In genomic region chr3:167032267-167032876, GRCh38 we compare ENCODE assay signal across 8 cellular contexts.
DNase-seq lines count a peak whose midpoint lies in the region; ATAC-seq, FAIRE-seq and TF ChIP-seq lines count a peak whose summit lies in the region.

No MANE protein-coding gene starts in this region.

- no peaks in the 10 kb centered on the region for H3K36me3 Mint-ChIP-seq in glutamatergic neuron (ENCODE audit: unreplicated experiment)

- ATAC-seq in HG03097 (IDR thresholded peaks at IDR 0.05; ENCODE audit: low FRiP score, unreplicated experiment): no peak
- no peak for ATAC-seq in GM18498 (IDR thresholded peaks at IDR 0.05; ENCODE audit: unreplicated experiment)
- no peak for ATAC-seq in HG03354 (IDR thresholded peaks at IDR 0.05; ENCODE audit: poor library complexity, severe bottlenecking, unreplicated experiment)

- peak; percentile 47 for TF ChIP-seq CTCF in glutamatergic neuron (IDR thresholded peaks at IDR 0.05; ENCODE audit: partially characterized antibody, unreplicated experiment)

- DNase-seq in DMS53 treated with DMSO at 0.1 percent for 48 hours (lab: John Stamatoyannopoulos, UW; ENCODE audit: unreplicated experiment) (peak; percentile 41), LHCN-M2 (ENCODE audit: low read depth) (peak; percentile 11), SIG-M5 (lab: John Stamatoyannopoulos, UW) (peak; percentile 29), glutamatergic neuron (no peak), urothelium cell line (ENCODE audit: low spot score) (peak; percentile 9)

- peaks cover 15% of the 10 kb centered on the region for H3K4me1 Mint-ChIP-seq in glutamatergic neuron (ENCODE audit: low read depth, unreplicated experiment)

- no peak for FAIRE-seq in urothelium cell line (lab: Jason Lieb, UNC)

- H3K9me3 Mint-ChIP-seq in glutamatergic neuron (ENCODE audit: unreplicated experiment): no peaks in the 10 kb centered on the region

- no peaks in the 10 kb centered on the region for H3K27me3 Mint-ChIP-seq in glutamatergic neuron (ENCODE audit: unreplicated experiment)

- H3K4me3 Mint-ChIP-seq in glutamatergic neuron (ENCODE audit: unreplicated experiment): no peak overlapping the region

- no peak overlapping the region for H3K27ac Mint-ChIP-seq in glutamatergic neuron (ENCODE audit: unreplicated experiment)
